Comparison of ENCODE assay signal across 8 cellular contexts in the genomic region with DNA sequence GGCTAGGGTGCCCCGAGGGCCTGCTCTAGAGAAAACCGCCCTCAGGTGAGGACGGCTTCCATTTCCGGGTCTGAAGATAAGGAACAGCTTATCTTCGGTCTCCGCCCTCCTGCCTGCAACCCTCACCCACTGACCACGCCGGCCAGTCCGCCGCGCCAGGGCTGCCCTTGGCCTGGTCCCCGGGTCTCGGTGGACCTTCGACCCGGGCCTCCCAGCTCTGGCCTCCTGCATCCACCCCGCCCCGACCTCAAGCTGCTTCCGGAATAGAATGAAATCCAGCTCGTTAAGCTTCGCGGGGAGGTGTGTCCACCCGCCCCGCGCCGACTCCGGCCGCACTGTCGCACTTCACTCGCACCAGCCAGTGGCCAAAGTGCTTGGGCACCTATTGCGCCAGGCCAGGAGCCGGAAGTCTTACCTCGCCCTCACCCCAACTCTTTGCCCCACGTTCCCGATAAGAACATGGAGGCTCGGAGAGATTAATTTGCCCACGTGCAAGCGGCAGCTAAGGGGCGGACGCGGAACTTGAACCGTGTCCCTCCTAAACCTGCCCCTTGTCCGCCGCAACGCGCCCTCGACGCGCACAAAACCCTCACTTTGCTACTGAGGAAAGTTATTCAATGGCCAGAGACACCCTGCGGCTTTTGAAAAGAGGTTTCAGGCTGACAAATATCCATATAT. TPM values are rescaled to one million over a fixed set of nuclear protein-coding genes. Genes with fewer than 3 reads are reported as not detected.
DNase-seq lines count a peak whose midpoint lies in the region; ATAC-seq and TF ChIP-seq lines count a peak whose summit lies in the region.

No MANE protein-coding gene starts in this region.

- H3K4me1 Mint-ChIP-seq in activated CD8-positive, alpha-beta memory T cell treated with anti-CD3 and anti-CD28 coated beads, Interleukin-2, amount 10 ng/mL, durations not matched to agents 7 days and 5 days: peaks cover 20% of the 10 kb centered on the region

- intact Hi-C loops in Right ventricle myocardium superior (cut with DNase I): no loop called here
- intact Hi-C loops in prostate gland (cut with DNase I): loop anchor here (5.0 to 10.0 kb wide), 3 partner anchors 102 to 470 kb away; partner anchors contain the start of genes CFAP20 and CSNK2A2
- intact Hi-C loops in posterior vena cava (cut with DNase I): loop anchor here (5.0 kb wide), 2 partner anchors 87 to 102 kb away; partner anchors contain the start of gene CFAP20 (in 1 of the 2)

- H3K36me3 ChIP-seq in prostate gland: no peaks in the 10 kb centered on the region

- H3K36me3 Mint-ChIP-seq in activated CD8-positive, alpha-beta memory T cell treated with anti-CD3 and anti-CD28 coated beads, Interleukin-2, amount 10 ng/mL, durations not matched to agents 7 days and 5 days: peaks cover 2% of the 10 kb centered on the region

- H3K4me3 ChIP-seq in prostate gland: peak overlapping the region; percentile 61 to 65

- H3K27ac ChIP-seq in prostate gland: peak overlapping the region; percentile 67 to 81

- no peak for TF ChIP-seq POLR2A in prostate gland (IDR thresholded peaks at IDR 0.05)

- H3K4me1 ChIP-seq in prostate gland (replicated peaks): peaks cover 35% of the 10 kb centered on the region

- no peaks in the 10 kb centered on the region for H3K27me3 ChIP-seq in prostate gland (replicated peaks; ENCODE audit: insufficient read depth)

- peak; percentile 30 for DNase-seq in activated naive CD4-positive, alpha-beta T cell treated with Interleukin-2 at 50 U/mL for 16 hours
- no peak for DNase-seq in activated naive CD4-positive, alpha-beta T cell (lab: John Stamatoyannopoulos, UW)
- DNase-seq in activated CD8-positive, alpha-beta memory T cell treated with anti-CD3 and anti-CD28 coated beads, Interleukin-2, amount 10 ng/mL, durations not matched to agents 7 days and 5 days: peak; percentile 49
- DNase-seq in Right ventricle myocardium superior (peak; percentile 63), prostate gland (ENCODE audit: low spot score) (no peak), putamen (ENCODE audit: low spot score) (no peak), posterior vena cava (ENCODE audit: low spot score) (no peak)

- H3K4me3 Mint-ChIP-seq in activated CD8-positive, alpha-beta memory T cell treated with anti-CD3 and anti-CD28 coated beads, Interleukin-2, amount 10 ng/mL, durations not matched to agents 7 days and 5 days: peak overlapping the region; percentile 77

- peak overlapping the region; percentile 67 for H3K27ac Mint-ChIP-seq in activated CD8-positive, alpha-beta memory T cell treated with anti-CD3 and anti-CD28 coated beads, Interleukin-2, amount 10 ng/mL, durations not matched to agents 7 days and 5 days

- no peak for TF ChIP-seq CTCF in prostate gland (IDR thresholded peaks at IDR 0.05)

- H3K9me3 Mint-ChIP-seq in activated CD8-positive, alpha-beta memory T cell treated with anti-CD3 and anti-CD28 coated beads, Interleukin-2, amount 10 ng/mL, durations not matched to agents 7 days and 5 days (ENCODE audit: low read depth): no peaks in the 10 kb centered on the region

- H3K9me3 ChIP-seq in prostate gland: no peaks in the 10 kb centered on the region

- CTCF ChIA-PET in activated CD8-positive, alpha-beta memory T cell treated with anti-CD3 and anti-CD28 coated beads, Interleukin-2, amount 10 ng/mL, durations not matched to agents 7 days and 5 days (lab: Charles Lee): interaction anchor here (1.0 to 4.4 kb wide), 6 partner anchors 12 to 215 kb away, joined by 3 to 20 read pairs (median 7); partner anchors contain the start of gene CFAP20

- WGBS in prostate gland: 10% methylated on average over 48 of the region's 49 CpGs

- ATAC-seq in activated CD8-positive, alpha-beta memory T cell treated with anti-CD3 and anti-CD28 coated beads, Interleukin-2, amount 10 ng/mL, durations not matched to agents 7 days and 5 days: peak; percentile 12
- no peak for ATAC-seq in Right ventricle myocardium superior (ENCODE audit: poor library complexity)
- ATAC-seq in GM18498 (IDR thresholded peaks at IDR 0.05; ENCODE audit: unreplicated experiment): no peak

- H3K27me3 Mint-ChIP-seq in activated CD8-positive, alpha-beta memory T cell treated with anti-CD3 and anti-CD28 coated beads, Interleukin-2, amount 10 ng/mL, durations not matched to agents 7 days and 5 days: peaks cover 19% of the 10 kb centered on the region

RNA-seq across cellular contexts. Expression of gene MMP15, which starts 0.7 kb away (rescaled TPM):
- total RNA-seq in activated CD8-positive, alpha-beta memory T cell treated with anti-CD3 and anti-CD28 coated beads, Interleukin-2, amount 10 ng/mL, durations not matched to agents 7 days and 5 days: 1 to 10 TPM in 1 of 2 experiments, under 1 TPM in 1; 0.75 to 1.1 TPM
- total RNA-seq in Right ventricle myocardium superior (55.2 TPM), prostate gland (100 to 1,000 TPM in 1 of 2 donors, 1 to 10 TPM in 1; 8.0 to 232 TPM), posterior vena cava (1 to 10 TPM; 4.4 to 5.8 TPM)

RNA-seq across cellular contexts. Expression of gene USB1, which starts 23.6 kb away (rescaled TPM):
- total RNA-seq in activated CD8-positive, alpha-beta memory T cell treated with anti-CD3 and anti-CD28 coated beads, Interleukin-2, amount 10 ng/mL, durations not matched to agents 7 days and 5 days: 10 to 100 TPM; 62.2 to 68.0 TPM
- 32.1 TPM for total RNA-seq in Right ventricle myocardium superior
- 10 to 100 TPM; 22.6 to 74.1 TPM for total RNA-seq in prostate gland
- total RNA-seq in posterior vena cava: 10 to 100 TPM; 34.1 to 39.0 TPM

RNA-seq across cellular contexts. Expression of gene ZNF319, which starts 24.3 kb away (rescaled TPM):
- total RNA-seq in activated CD8-positive, alpha-beta memory T cell treated with anti-CD3 and anti-CD28 coated beads, Interleukin-2, amount 10 ng/mL, durations not matched to agents 7 days and 5 days: 10 to 100 TPM; 14.6 to 16.8 TPM
- total RNA-seq in Right ventricle myocardium superior (8.1 TPM), prostate gland (10 to 100 TPM in 1 of 2 donors, 1 to 10 TPM in 1; 7.6 to 12.9 TPM), posterior vena cava (1 to 10 TPM; 7.1 to 7.5 TPM)

RNA-seq across cellular contexts. Expression of gene CNGB1, which starts 53.9 kb away (rescaled TPM):
- not detected for total RNA-seq in activated CD8-positive, alpha-beta memory T cell treated with anti-CD3 and anti-CD28 coated beads, Interleukin-2, amount 10 ng/mL, durations not matched to agents 7 days and 5 days
- total RNA-seq in Right ventricle myocardium superior (not detected), prostate gland (under 1 TPM in 1 of 2 donors, not detected in 1; 0.34 TPM), posterior vena cava (not detected)

Comparison
In these comparisons a context has a peak if more than half of its experiments do, and no peak if none do; other contexts are left out.
1. DNase-seq: peak in activated naive CD4-positive, alpha-beta T cell treated with Interleukin-2 at 50 U/mL for 16 hours (single experiment), activated CD8-positive, alpha-beta memory T cell treated with anti-CD3 and anti-CD28 coated beads, Interleukin-2, amount 10 ng/mL, durations not matched to agents 7 days and 5 days (single experiment) and Right ventricle myocardium superior (single experiment); none in activated naive CD4-positive, alpha-beta T cell (0 of 4), prostate gland (single experiment), putamen (single experiment) and posterior vena cava (single experiment).